ENCODE assay signal across 9 cellular contexts in genomic region chr15:78597583-78597982, GRCh38. TPM values are rescaled to one million over a fixed set of nuclear protein-coding genes. Genes with fewer than 3 reads are reported as not detected.
"Had no signal": no experiment of that assay in that cellular context is flagged by ENCODE, and none has a peak within 500 bp of the region (broad histone marks: within the 10 kb centered on the region; RNA-seq: fewer than 3 reads in every experiment).

No MANE protein-coding gene starts in this region.

- H3K4me1 Mint-ChIP-seq: GM23338, H9 had no signal

- H3K9ac ChIP-seq: KMS-11 had no signal

- H3K9me3 Mint-ChIP-seq: H9 had no signal

- H2AFZ ChIP-seq: GM23338 had no signal

- H3K27ac ChIP-seq: KMS-11 had no signal

- H3K4me2 ChIP-seq: GM23338, KMS-11 had no signal

- DNase-seq: H9, HCEC 1CT, KBM-7 had no signal

- H3K27ac Mint-ChIP-seq: GM23338, H9 had no signal

- H3K4me3 ChIP-seq: GM23338 had no signal

- FAIRE-seq: H1, H54, HTR-8/SVneo had no signal

- ATAC-seq: GM23338 had no signal

- H3K4me3 Mint-ChIP-seq: GM23338, H9 had no signal

RNA-seq across cellular contexts. Expression of gene CHRNA3, which starts 23.2 kb away (rescaled TPM):
- total RNA-seq: HT-29 had no signal

RNA-seq across cellular contexts. Expression of gene CHRNB4, which starts 43.4 kb away (rescaled TPM):
- total RNA-seq: HT-29 had no signal
